ENCODE assay signal across 9 cellular contexts in the genomic region with DNA sequence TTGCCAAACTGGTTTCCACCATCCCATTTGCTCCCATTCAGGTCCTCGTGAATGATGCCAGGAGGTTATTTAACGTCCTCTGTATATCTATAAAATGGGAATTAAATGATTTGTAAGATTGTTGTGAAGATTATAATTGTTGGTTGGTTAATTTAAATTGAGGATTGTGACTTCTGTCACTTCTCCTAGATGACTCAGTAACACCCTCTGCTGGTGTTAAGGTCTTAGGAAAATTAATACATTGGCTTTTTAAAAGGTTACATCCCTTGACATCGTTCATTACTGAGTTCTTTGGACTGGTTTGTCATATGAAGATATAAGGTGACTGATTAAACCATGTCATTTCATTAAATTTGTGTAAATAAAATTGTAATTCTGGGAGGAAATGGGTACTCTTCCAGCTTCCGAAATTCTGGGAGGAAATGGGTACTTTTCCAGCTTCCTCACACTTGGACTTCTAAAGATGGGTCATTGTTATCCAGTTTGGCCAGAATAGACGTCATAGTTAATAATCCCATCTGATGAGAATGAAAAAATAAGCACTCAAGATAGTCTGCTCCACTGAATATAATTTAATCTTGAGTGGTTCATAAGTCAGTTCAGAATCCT. TPM values are rescaled to one million over a fixed set of nuclear protein-coding genes. Genes with fewer than 3 reads are reported as not detected.
A peak's percentile ranks its signal among the peaks of the same experiment; 100 is the strongest.
DNase-seq lines count a peak whose midpoint lies in the region; ATAC-seq, FAIRE-seq and TF ChIP-seq lines count a peak whose summit lies in the region.
"Had no signal": no experiment of that assay in that cellular context is flagged by ENCODE, and none has a peak within 500 bp of the region (broad histone marks: within the 10 kb centered on the region; RNA-seq: fewer than 3 reads in every experiment).

No MANE protein-coding gene starts in this region.

- 29 to 39% (median 35%) methylated on average over 5 of the region's 5 CpGs for WGBS in small intestine, 3 donors

- H3K4me3 ChIP-seq in epithelial cell of esophagus (ENCODE audit: low read length), result no peak overlapping the region
- H3K4me3 ChIP-seq in small intestine (ENCODE audit: low read depth in 1 of 2, low read length in 2 of 2), result no peak overlapping the region
- H3K4me3 ChIP-seq: skin epidermis had no signal

- FAIRE-seq in small intestine (lab: Jason Lieb, UNC), result peak; percentile 68

- ATAC-seq in HG03460 (IDR thresholded peaks at IDR 0.05; ENCODE audit: unreplicated experiment), result no peak

- peak; percentile 52 for TF ChIP-seq CTCF in epithelial cell of esophagus (IDR thresholded peaks at IDR 0.05; ENCODE audit: insufficient read depth, low read depth, low read length, missing control alignments)

- DNase-seq in NCI-H526 (lab: John Stamatoyannopoulos, UW) (peak; percentile 17 to 51), NCI-H526 treated with DMSO at 0.1 percent for 48 hours (lab: John Stamatoyannopoulos, UW) (no peak), NCI-H460 (ENCODE audit: extremely low read depth, low read depth) (peak; percentile 46), epithelial cell of esophagus (ENCODE audit: low read depth) (peak; percentile 54), small intestine (peak; percentile 51), putamen (ENCODE audit: low spot score) (no peak)
- no peak for DNase-seq in central memory CD4-positive, alpha-beta T cell

- peaks cover 6 to 11% of the 10 kb centered on the region in 2 donors for H3K36me3 ChIP-seq in small intestine (ENCODE audit: control insufficient read depth in 2 of 2, insufficient read depth in 2 of 2, low read length in 2 of 2)

- H3K27me3 ChIP-seq in small intestine (ENCODE audit: control insufficient read depth in 2 of 2, insufficient read depth in 2 of 2, low read length in 2 of 2), result no peaks in the 10 kb centered on the region

- no peaks in the 10 kb centered on the region for H3K9me3 ChIP-seq in small intestine (ENCODE audit: control insufficient read depth, low read depth)

- H3K4me1 ChIP-seq in small intestine (ENCODE audit: control insufficient read depth in 2 of 2, insufficient read depth in 1 of 2, low read depth in 1 of 2, low read length in 1 of 2), result no peaks in the 10 kb centered on the region

- H3K27ac ChIP-seq in small intestine (ENCODE audit: low read depth in 1 of 2, low read length in 1 of 2), result no peak overlapping the region
- H3K27ac ChIP-seq: skin epidermis had no signal

RNA-seq across cellular contexts. Expression of a gene that starts 33.3 kb away (rescaled TPM):
- 6.3 and 8.8 TPM in 2 replicates for total RNA-seq in NCI-H460 (2014; rRNA removed; shearing (Covaris generic))
- 1.1 and 2.4 TPM in 2 replicates for polyA plus RNA-seq in NCI-H460 (2014; cell fraction: nucleus; rRNA removed)
- polyA plus RNA-seq in small intestine, result 1 to 10 TPM in 2 of 3 donors, under 1 TPM in 1; 0.45 to 1.7 (median 1.1) TPM

Comparison
In these comparisons a context has a peak if more than half of its experiments do, and no peak if none do; other contexts are left out.
1. DNase-seq: peak in NCI-H526 (2 of 2), NCI-H460 (single experiment), epithelial cell of esophagus (single experiment) and small intestine (single experiment); none in NCI-H526 treated with DMSO at 0.1 percent for 48 hours (single experiment), putamen (single experiment) and central memory CD4-positive, alpha-beta T cell (single experiment).